18 cellular contexts compared by ENCODE assay signal in the genomic region with DNA sequence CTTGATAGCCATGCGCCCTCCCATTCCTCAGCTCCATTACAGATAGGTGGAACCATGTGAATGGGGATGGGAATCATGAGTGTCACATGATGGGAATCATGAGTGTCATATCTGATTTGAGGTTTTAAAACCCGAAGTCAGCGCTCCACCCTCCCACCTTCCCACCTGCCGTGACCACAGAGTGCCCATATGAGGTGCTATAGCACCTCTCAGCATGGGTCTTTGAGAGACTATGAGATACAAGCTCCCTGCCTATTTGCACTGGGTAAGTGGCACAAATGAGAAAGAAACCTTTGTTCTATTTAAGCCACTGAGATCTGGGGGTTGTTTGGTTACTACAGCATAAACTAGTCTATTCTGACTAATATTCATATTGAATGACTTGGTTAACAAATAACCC.
A peak's percentile ranks its signal among the peaks of the same experiment; 100 is the strongest.
DNase-seq lines count a peak whose midpoint lies in the region; ATAC-seq and TF ChIP-seq lines count a peak whose summit lies in the region.
"Had no signal": no experiment of that assay in that cellular context is flagged by ENCODE, and none has a peak within 500 bp of the region (broad histone marks: within the 10 kb centered on the region; RNA-seq: fewer than 3 reads in every experiment).

No MANE protein-coding gene starts in this region.

- no peak overlapping the region for H3K4me3 Mint-ChIP-seq in progenitor cell of endocrine pancreas (ENCODE audit: low read depth)
- H3K4me3 Mint-ChIP-seq: B cell; CD4-positive, alpha-beta memory T cell had no signal

- no peak overlapping the region for H3K4me2 ChIP-seq in PC-3 (ENCODE audit: low read length)

- H3K27me3 ChIP-seq in PC-3 (ENCODE audit: low read length) (peaks cover 59% of the 10 kb centered on the region), foreskin keratinocyte (no peaks in the 10 kb centered on the region)

- no peaks in the 10 kb centered on the region for H4K20me1 ChIP-seq in PC-3 (ENCODE audit: low read length)

- no peaks in the 10 kb centered on the region for H3K36me3 Mint-ChIP-seq in progenitor cell of endocrine pancreas (ENCODE audit: insufficient read depth)
- H3K36me3 Mint-ChIP-seq: CD4-positive, alpha-beta memory T cell had no signal

- H3K4me1 Mint-ChIP-seq in progenitor cell of endocrine pancreas (ENCODE audit: low read depth) = peaks cover 5% of the 10 kb centered on the region
- H3K4me1 Mint-ChIP-seq: B cell; CD4-positive, alpha-beta memory T cell had no signal

- H3K36me3 ChIP-seq in HEK293 (ENCODE audit: control insufficient read depth in 2 of 2, insufficient read depth in 1 of 2, low read length in 2 of 2) = no peaks in the 10 kb centered on the region
- no peaks in the 10 kb centered on the region for H3K36me3 ChIP-seq in PC-3 (ENCODE audit: low read depth, low read length)

- ATAC-seq in PC-3 = no peak
- no peak for ATAC-seq in foreskin keratinocyte
- no peak for ATAC-seq in GM19328 (IDR thresholded peaks at IDR 0.05; ENCODE audit: unreplicated experiment)

- peaks cover 5% of the 10 kb centered on the region for H3K27me3 Mint-ChIP-seq in progenitor cell of endocrine pancreas
- H3K27me3 Mint-ChIP-seq: B cell; CD4-positive, alpha-beta memory T cell had no signal

- DNase-seq in PC-3 (peak; percentile 10), foreskin keratinocyte (no peak), progenitor cell of endocrine pancreas (ENCODE audit: low spot score, unreplicated experiment) (no peak), D341Med (ENCODE audit: low spot score) (no peak), NCI-H1694 treated with DMSO at 0.1 percent for 48 hours (lab: John Stamatoyannopoulos, UW) (no peak)
- DNase-seq: CD4-positive, alpha-beta memory T cell; EL; HCEC 1CT; KBM-7; NCI-H1092 treated with DMSO at 0.1 percent for 48 hours; NCI-H187; NCI-H2171; NCI-H446 treated with DMSO at 0.1 percent for 48 hours; RPMI8226 had no signal

- H3K4me3 ChIP-seq in HEK293 (ENCODE audit: low read depth, low read length) (no peak overlapping the region), PC-3 (ENCODE audit: low read length) (no peak overlapping the region)

- no peaks in the 10 kb centered on the region for H3K9me3 ChIP-seq in HEK293 (ENCODE audit: control insufficient read depth, insufficient read depth, low read depth, low read length)
- H3K9me3 ChIP-seq in PC-3 (ENCODE audit: low read length) = no peaks in the 10 kb centered on the region

- intact Hi-C loops in PC-3 (cut with micrococcal nuclease) = no loop called here

- H3K9me2 ChIP-seq in PC-3 (replicated peaks; ENCODE audit: low read length) = no peaks in the 10 kb centered on the region

- H3K4me1 ChIP-seq in HEK293 (ENCODE audit: control insufficient read depth, insufficient read depth, low read length) (no peaks in the 10 kb centered on the region), PC-3 (ENCODE audit: insufficient read depth, low read length) (no peaks in the 10 kb centered on the region), foreskin keratinocyte (no peaks in the 10 kb centered on the region)

- no peaks in the 10 kb centered on the region for H3K79me2 ChIP-seq in PC-3 (ENCODE audit: low read length)

- TF ChIP-seq CTCF in HEK293 (tag by site-specific recombination; IDR thresholded peaks at IDR 0.05) (no peak), PC-3 (conservative IDR thresholded peaks at IDR 0.05; ENCODE audit: low read depth, low read length) (peak; percentile 27; the same call in 1 of the 2 replicates), foreskin keratinocyte (conservative IDR thresholded peaks at IDR 0.05) (peak; percentile 12), progenitor cell of endocrine pancreas (IDR thresholded peaks at IDR 0.05; ENCODE audit: unreplicated experiment) (peak; percentile 18)

- no peak overlapping the region for H2AFZ ChIP-seq in PC-3 (ENCODE audit: low read length)

- CTCF ChIA-PET in HEK293 (lab: Yijun Ruan, JAX) (interaction anchor here (0.6 kb wide), 1 partner anchor 926 kb away, joined by 3 read pairs; no protein-coding TSS in a partner anchor), PC-3 (lab: Charles Lee) (interaction anchor here (0.6 kb wide), 1 partner anchor 372 kb away, joined by 3 read pairs; no protein-coding TSS in a partner anchor)

- POLR2A ChIA-PET in HEK293 (lab: Yijun Ruan, JAX) = no interaction called here
- POLR2A ChIA-PET in PC-3 (lab: Charles Lee; ENCODE audit: unreplicated experiment) = no interaction called here

- no peak overlapping the region for H3K27ac Mint-ChIP-seq in progenitor cell of endocrine pancreas
- H3K27ac Mint-ChIP-seq: B cell; CD4-positive, alpha-beta memory T cell had no signal

- H3K9me3 Mint-ChIP-seq in progenitor cell of endocrine pancreas (ENCODE audit: low read depth) = no peaks in the 10 kb centered on the region

- no TSS peak for BruUV-seq in PC-3 (replicated peaks; lab: Mats Ljungman, UMichigan)

- H3K27ac ChIP-seq in HEK293 (ENCODE audit: extremely low read depth, low read depth, low read length) (no peak overlapping the region), PC-3 (ENCODE audit: low read length) (no peak overlapping the region), foreskin keratinocyte (no peak overlapping the region)
- H3K27ac ChIP-seq: HL-60 had no signal

- no peaks in the 10 kb centered on the region for H3F3A ChIP-seq in PC-3 (ENCODE audit: low read length, unreplicated experiment)

- H3K9ac ChIP-seq in PC-3 (ENCODE audit: low read length) = no peak overlapping the region

TF ChIP-seq in HEK293, 187 proteins besides CTCF, POLR2A, EP300 and RAD21:
- TF ChIP-seq TRIM28 (IDR thresholded peaks at IDR 0.05; ENCODE audit: borderline replicate concordance, low read length) = no peak
- no peak for TF ChIP-seq ZNF654 (tag by site-specific recombination; IDR thresholded peaks at IDR 0.05; ENCODE audit: low read depth)
- no peak for TF ChIP-seq ZNF791 (tag by site-specific recombination; IDR thresholded peaks at IDR 0.05)
- TF ChIP-seq ZNF155 (tag by site-specific recombination; IDR thresholded peaks at IDR 0.05) = no peak
- TF ChIP-seq, protein P1, sequence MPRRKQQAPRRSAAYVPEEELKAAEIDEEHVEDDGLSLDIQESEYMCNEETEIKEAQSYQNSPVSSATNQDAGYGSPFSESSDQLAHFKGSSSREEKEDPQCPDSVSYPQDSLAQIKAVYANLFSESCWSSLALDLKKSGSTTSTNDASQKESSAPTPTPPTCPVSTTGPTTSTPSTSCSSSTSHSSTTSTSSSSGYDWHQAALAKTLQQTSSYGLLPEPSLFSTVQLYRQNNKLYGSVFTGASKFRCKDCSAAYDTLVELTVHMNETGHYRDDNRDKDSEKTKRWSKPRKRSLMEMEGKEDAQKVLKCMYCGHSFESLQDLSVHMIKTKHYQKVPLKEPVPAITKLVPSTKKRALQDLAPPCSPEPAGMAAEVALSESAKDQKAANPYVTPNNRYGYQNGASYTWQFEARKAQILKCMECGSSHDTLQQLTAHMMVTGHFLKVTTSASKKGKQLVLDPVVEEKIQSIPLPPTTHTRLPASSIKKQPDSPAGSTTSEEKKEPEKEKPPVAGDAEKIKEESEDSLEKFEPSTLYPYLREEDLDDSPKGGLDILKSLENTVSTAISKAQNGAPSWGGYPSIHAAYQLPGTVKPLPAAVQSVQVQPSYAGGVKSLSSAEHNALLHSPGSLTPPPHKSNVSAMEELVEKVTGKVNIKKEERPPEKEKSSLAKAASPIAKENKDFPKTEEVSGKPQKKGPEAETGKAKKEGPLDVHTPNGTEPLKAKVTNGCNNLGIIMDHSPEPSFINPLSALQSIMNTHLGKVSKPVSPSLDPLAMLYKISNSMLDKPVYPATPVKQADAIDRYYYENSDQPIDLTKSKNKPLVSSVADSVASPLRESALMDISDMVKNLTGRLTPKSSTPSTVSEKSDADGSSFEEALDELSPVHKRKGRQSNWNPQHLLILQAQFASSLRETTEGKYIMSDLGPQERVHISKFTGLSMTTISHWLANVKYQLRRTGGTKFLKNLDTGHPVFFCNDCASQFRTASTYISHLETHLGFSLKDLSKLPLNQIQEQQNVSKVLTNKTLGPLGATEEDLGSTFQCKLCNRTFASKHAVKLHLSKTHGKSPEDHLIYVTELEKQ (tag by site-specific recombination; IDR thresholded peaks at IDR 0.05; ENCODE audit: borderline replicate concordance) = no peak
- TF ChIP-seq ZIC2 (tag by site-specific recombination; IDR thresholded peaks at IDR 0.05) = 0 out of 2 replicates have a peak, but pooled peaks have one; percentile 18
- TF ChIP-seq ZNF10 (tag by site-specific recombination; IDR thresholded peaks at IDR 0.05) = no peak
